1 cellular context compared by ENCODE assay signal in the genomic region with DNA sequence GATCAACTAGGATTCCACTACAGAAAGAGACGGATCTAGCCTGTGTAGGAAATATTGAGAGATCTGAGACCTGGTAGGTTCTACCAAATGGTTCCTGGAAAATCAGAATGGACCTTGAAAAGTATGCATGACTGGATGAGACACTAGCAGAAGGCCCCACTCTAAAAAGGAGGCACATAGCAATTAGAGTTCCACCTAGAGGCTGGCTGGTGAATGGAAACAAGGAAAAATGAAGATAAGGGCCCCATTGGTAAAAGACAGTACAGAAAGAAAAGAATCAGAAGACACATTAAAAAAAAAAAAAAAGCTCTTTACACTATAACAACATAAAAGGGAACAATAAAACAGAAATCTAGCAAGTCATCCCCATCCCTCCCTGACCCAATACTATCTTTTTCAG.
TF ChIP-seq lines count a peak whose summit lies in the region.

No MANE protein-coding gene starts in this region.

TF ChIP-seq in IMR-90, 13 proteins besides CTCF, POLR2A, EP300 and RAD21 (continued from another document):
- TF ChIP-seq MXI1 (IDR thresholded peaks at IDR 0.05; ENCODE audit: borderline replicate concordance, low read depth, low read length) (no peak), NFE2L2 (IDR thresholded peaks at IDR 0.05; ENCODE audit: low read depth, low read length) (no peak)
- TF ChIP-seq, protein P1, sequence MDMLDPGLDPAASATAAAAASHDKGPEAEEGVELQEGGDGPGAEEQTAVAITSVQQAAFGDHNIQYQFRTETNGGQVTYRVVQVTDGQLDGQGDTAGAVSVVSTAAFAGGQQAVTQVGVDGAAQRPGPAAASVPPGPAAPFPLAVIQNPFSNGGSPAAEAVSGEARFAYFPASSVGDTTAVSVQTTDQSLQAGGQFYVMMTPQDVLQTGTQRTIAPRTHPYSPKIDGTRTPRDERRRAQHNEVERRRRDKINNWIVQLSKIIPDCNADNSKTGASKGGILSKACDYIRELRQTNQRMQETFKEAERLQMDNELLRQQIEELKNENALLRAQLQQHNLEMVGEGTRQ (IDR thresholded peaks at IDR 0.05; ENCODE audit: low read depth, low read length), result no peak
